Comparison of ENCODE assay signal across 8 cellular contexts in genomic region chr10:104406715-104407517, GRCh38. TPM values are rescaled to one million over a fixed set of nuclear protein-coding genes. Genes with fewer than 3 reads are reported as not detected.
DNase-seq lines count a peak whose midpoint lies in the region; ATAC-seq and TF ChIP-seq lines count a peak whose summit lies in the region.

No MANE protein-coding gene starts in this region.

- CTCF ChIA-PET in AG04449 (lab: Yijun Ruan, JAX) = interaction anchor here (0.7 to 4.4 kb wide), 29 partner anchors 8 to 519 kb away, joined by 3 to 63 read pairs (median 5); no protein-coding TSS in a partner anchor

- no peaks in the 10 kb centered on the region for H4K20me1 ChIP-seq in fibroblast of lung (ENCODE audit: control insufficient read depth, extremely low read depth, insufficient read depth, low read length)

- no peak overlapping the region for H2AFZ ChIP-seq in fibroblast of lung (ENCODE audit: low read length)

- intact Hi-C loops in sciatic nerve (cut with DNase I) (no loop called here), ovary (cut with DNase I) (no loop called here)

- H3K36me3 ChIP-seq in fibroblast of lung (ENCODE audit: control insufficient read depth, insufficient read depth, low read length) (no peaks in the 10 kb centered on the region), ovary (no peaks in the 10 kb centered on the region)

- no peak for TF ChIP-seq EP300 in ovary (IDR thresholded peaks at IDR 0.05)

- H3K9ac ChIP-seq in fibroblast of lung (ENCODE audit: insufficient read depth, low read length) = no peak overlapping the region

- WGBS in ovary, 3 donors = 30 to 36% (median 34%) methylated on average over 7 of the region's 7 CpGs

- peak; percentile 56 for ATAC-seq in GM18498 (IDR thresholded peaks at IDR 0.05; ENCODE audit: unreplicated experiment)
- ATAC-seq in sciatic nerve = peak; percentile 49
- ATAC-seq in GM19397 (IDR thresholded peaks at IDR 0.05; ENCODE audit: unreplicated experiment) = no peak
- ATAC-seq in HG03565 (IDR thresholded peaks at IDR 0.05; ENCODE audit: unreplicated experiment) = no peak

- no peak for TF ChIP-seq POLR2A in ovary (IDR thresholded peaks at IDR 0.05)

- H3K9me3 ChIP-seq in fibroblast of lung (ENCODE audit: control insufficient read depth, insufficient read depth, low read depth, low read length) (no peaks in the 10 kb centered on the region), ovary (no peaks in the 10 kb centered on the region)

- H3K27ac ChIP-seq in fibroblast of lung (ENCODE audit: insufficient read depth, low read length) (no peak overlapping the region), ovary (no peak overlapping the region)

- no peaks in the 10 kb centered on the region for H3K4me1 ChIP-seq in fibroblast of lung (ENCODE audit: control insufficient read depth, extremely low read depth, insufficient read depth, low read length)
- H3K4me1 ChIP-seq in ovary (ENCODE audit: insufficient read depth) = no peaks in the 10 kb centered on the region

- no peaks in the 10 kb centered on the region for H3K79me2 ChIP-seq in fibroblast of lung (ENCODE audit: control insufficient read depth, insufficient read depth, low read length)

- TF ChIP-seq CTCF in AG04449 (IDR thresholded peaks at IDR 0.05; ENCODE audit: insufficient read depth, low read length, missing control alignments) (peak; percentile 64), fibroblast of lung (conservative IDR thresholded peaks at IDR 0.05 in 1 of 2, IDR thresholded peaks at IDR 0.05 in 1 of 2; ENCODE audit: low read depth in 1 of 2, low read length in 2 of 2) (peak; percentile 58 to 64), ovary (IDR thresholded peaks at IDR 0.05) (no peak)

- H3K4me2 ChIP-seq in fibroblast of lung (ENCODE audit: extremely low read depth, insufficient read depth, low read length) = no peak overlapping the region

- no peaks in the 10 kb centered on the region for H3K27me3 ChIP-seq in fibroblast of lung (ENCODE audit: control insufficient read depth, insufficient read depth, low read length)
- H3K27me3 ChIP-seq in ovary = no peaks in the 10 kb centered on the region

- H3K4me3 ChIP-seq in AG04449 (ENCODE audit: low read depth, low read length) = no peak overlapping the region
- no peak overlapping the region for H3K4me3 ChIP-seq in fibroblast of lung (replicated peaks in 1 of 4; ENCODE audit: control extremely low read depth in 1 of 4, insufficient read depth in 1 of 4, low read depth in 3 of 4, low read length in 4 of 4)
- H3K4me3 ChIP-seq in ovary = no peak overlapping the region

- POLR2A ChIA-PET in AG04449 (lab: Yijun Ruan, JAX) = interaction anchor here (0.6 kb wide), 1 partner anchor 216 kb away, joined by 3 read pairs; no protein-coding TSS in a partner anchor

- DNase-seq in AG04449 (ENCODE audit: low read depth, low spot score) = peak; percentile 21
- peak; percentile 48 for DNase-seq in NCI-H748 (lab: John Stamatoyannopoulos, UW; ENCODE audit: unreplicated experiment)
- peak; percentile 57 to 74 for DNase-seq in fibroblast of lung (ENCODE audit: low read depth in 2 of 2)
- DNase-seq in sciatic nerve (ENCODE audit: low spot score) = no peak
- DNase-seq in ovary = no peak

RNA-seq across cellular contexts. Expression of gene CFAP58, which starts 53.3 kb away (rescaled TPM):
- total RNA-seq in fibroblast of lung (0.26 and 0.33 TPM in 2 replicates), sciatic nerve (0.67 TPM), ovary (1 to 10 TPM in 2 of 7 donors, under 1 TPM in 5; 0.17 to 7.9 (median 0.60) TPM)
- polyA plus RNA-seq in fibroblast of lung (0.24 and 0.42 TPM in 2 replicates), ovary (1 to 10 TPM in 1 of 2 donors, under 1 TPM in 1; 0.25 to 1.0 TPM)
- polyA plus RNA-seq in fibroblast of lung (2012) = 0.20 and 0.54 TPM in 2 replicates
- polyA minus RNA-seq in fibroblast of lung (ENCODE audit: low replicate concordance) = not detected in 2 replicates

Comparison
In these comparisons a context has a peak if more than half of its experiments do, and no peak if none do; other contexts are left out.
1. DNase-seq: peak in AG04449 (single experiment), NCI-H748 (single experiment) and fibroblast of lung (2 of 2); none in sciatic nerve (single experiment) and ovary (0 of 5).
2. CTCF ChIP-seq: peak in AG04449 (single experiment) and fibroblast of lung (2 of 2); none in ovary (0 of 3).
3. ATAC-seq: peak in GM18498 (single experiment) and sciatic nerve (single experiment); none in GM19397 (single experiment) and HG03565 (single experiment).